In the genomic region with DNA sequence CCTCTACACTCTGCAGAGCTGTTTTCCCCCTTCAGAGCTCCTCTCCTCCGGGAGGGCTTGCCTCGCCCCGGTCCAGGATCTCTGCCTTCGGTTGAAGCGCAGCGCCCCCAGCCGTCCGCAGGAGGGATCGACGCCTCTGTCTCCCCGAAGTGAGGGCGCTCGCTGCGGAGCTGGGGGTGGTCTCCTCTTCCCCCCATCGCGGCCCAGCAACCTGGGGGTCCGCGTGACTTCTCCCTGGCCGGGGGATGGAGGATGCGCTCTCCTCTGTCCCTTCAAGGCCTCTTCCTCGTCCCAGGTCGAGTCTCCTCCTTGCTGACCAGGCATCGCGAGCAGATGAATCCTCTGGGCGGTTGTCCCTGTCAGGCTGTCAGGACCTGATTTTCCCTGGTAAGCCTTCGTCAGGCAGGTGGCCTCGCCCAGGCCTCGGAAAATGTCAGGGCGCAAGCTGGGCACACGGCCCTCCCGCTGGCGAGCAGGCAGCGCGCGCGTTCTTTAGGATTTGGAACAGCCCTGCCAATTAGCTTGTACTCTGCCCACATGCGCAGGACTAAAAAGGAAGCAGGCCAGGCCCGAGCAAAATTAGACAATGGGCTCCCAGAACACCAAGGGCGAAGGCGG, we compare ENCODE assay signal across 8 cellular contexts.
DNase-seq lines count a peak whose midpoint lies in the region; ATAC-seq and TF ChIP-seq lines count a peak whose summit lies in the region.

No MANE protein-coding gene starts in this region.

- H3K9me3 ChIP-seq in cardiac muscle cell (ENCODE audit: low read depth) (no peaks in the 10 kb centered on the region), ovary (no peaks in the 10 kb centered on the region)

- no peaks in the 10 kb centered on the region for H3K27me3 ChIP-seq in cardiac muscle cell
- H3K27me3 ChIP-seq in ovary, result no peaks in the 10 kb centered on the region

- H3K27ac ChIP-seq in cardiac muscle cell, result no peak overlapping the region
- H3K27ac ChIP-seq in ovary, result no peak overlapping the region

- TF ChIP-seq CTCF in cardiac muscle cell (IDR thresholded peaks at IDR 0.05; ENCODE audit: low read depth, low read length), result peak; percentile 97
- peak; percentile 55 to 94 (median 90) for TF ChIP-seq CTCF in ovary (IDR thresholded peaks at IDR 0.05)

- H3K4me1 ChIP-seq in cardiac muscle cell (ENCODE audit: low read depth) (peaks cover 6% of the 10 kb centered on the region), ovary (ENCODE audit: insufficient read depth) (no peaks in the 10 kb centered on the region)

- no peak for TF ChIP-seq POLR2A in ovary (IDR thresholded peaks at IDR 0.05)

- H3K36me3 ChIP-seq in cardiac muscle cell, result no peaks in the 10 kb centered on the region
- H3K36me3 ChIP-seq in ovary, result no peaks in the 10 kb centered on the region

- intact Hi-C loops in ovary (cut with DNase I), result loop anchor here in 3 of 4 donors (2.0 to 10.0 kb wide), 7 partner anchors 97 to 589 kb away; a partner anchor contains a TSS

- peak; percentile 78 for DNase-seq in ELR (ENCODE audit: low read depth)
- peak; percentile 43 for DNase-seq in HCEC 1CT
- DNase-seq in NOMO-1 (lab: John Stamatoyannopoulos, UW; ENCODE audit: unreplicated experiment in 2 of 2), result peak; percentile 49 to 54
- DNase-seq in amniotic stem cell (lab: John Stamatoyannopoulos, UW), result peak; percentile 40
- peak; percentile 77 to 88 for DNase-seq in cardiac muscle cell (ENCODE audit: low read depth in 1 of 2, low spot score in 1 of 2)
- DNase-seq in ovary, result peak; percentile 80 to 89 (median 85)
- DNase-seq in NCI-H146 (lab: John Stamatoyannopoulos, UW), result no peak

- WGBS in ovary, 3 donors, result 20 to 25% (median 24%) methylated on average over 40 of the region's 40 CpGs

- ATAC-seq in GM21360 (IDR thresholded peaks at IDR 0.05; ENCODE audit: unreplicated experiment), result no peak

- H3K4me3 ChIP-seq in cardiac muscle cell (no peak overlapping the region), ovary (peak overlapping the region; percentile 21)

- TF ChIP-seq EP300 in ovary (IDR thresholded peaks at IDR 0.05), result no peak
